In the genomic region with DNA sequence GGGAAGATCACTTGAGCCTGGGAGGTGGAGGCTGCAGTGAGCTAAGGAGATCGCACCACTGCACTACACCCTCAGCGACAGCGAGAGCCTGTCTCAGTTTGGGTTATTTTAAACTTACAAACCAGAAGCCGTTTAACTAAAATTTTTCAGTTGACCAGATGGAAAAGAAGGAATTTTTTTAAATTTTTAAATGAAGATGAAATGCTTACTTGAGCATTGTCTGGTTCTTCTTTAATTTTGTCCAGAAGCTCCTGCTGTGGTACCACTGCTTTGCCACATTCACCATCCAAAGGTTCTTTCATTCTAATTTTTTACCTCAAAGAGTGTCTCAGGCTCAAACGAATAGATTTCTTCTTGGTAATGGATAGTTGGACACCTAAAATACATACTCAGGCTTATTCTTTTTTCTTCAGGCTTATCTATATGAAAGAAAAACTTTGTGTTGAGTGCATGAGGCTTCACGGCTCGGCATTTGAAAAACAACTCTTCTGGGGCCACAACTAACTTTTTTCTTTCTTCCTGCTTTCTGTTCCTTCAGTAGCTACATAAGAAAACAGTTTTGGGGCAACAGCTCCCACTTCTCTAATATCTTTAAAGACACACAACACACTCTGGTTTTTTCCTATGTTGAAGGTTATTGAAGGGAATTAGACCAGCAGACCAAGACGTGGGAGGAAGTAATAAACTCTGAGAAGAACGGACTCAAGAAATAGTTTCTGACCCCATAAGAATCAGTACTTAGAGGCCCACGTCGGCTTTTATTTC, we compare ENCODE assay signal across 7 cellular contexts. TPM values are rescaled to one million over a fixed set of nuclear protein-coding genes. Genes with fewer than 3 reads are reported as not detected.
DNase-seq lines count a peak whose midpoint lies in the region; TF ChIP-seq lines count a peak whose summit lies in the region.

No MANE protein-coding gene starts in this region.

- H3K4me3 ChIP-seq in H7 (ENCODE audit: insufficient read depth, low read depth, low read length) (peak overlapping the region; percentile 87), SK-N-MC (peak overlapping the region; percentile 81), fibroblast of mammary gland (ENCODE audit: control insufficient read depth, low read depth, low read length) (peak overlapping the region; percentile 99)

- no peak overlapping the region for H3K27ac ChIP-seq in SK-N-MC

- DNase-seq in H7, result no peak
- DNase-seq in SK-N-MC (ENCODE audit: low read depth, low spot score), result no peak
- DNase-seq in fibroblast of mammary gland (ENCODE audit: low read depth), result no peak
- DNase-seq in pons (ENCODE audit: low spot score), result peak; percentile 50
- no peak for DNase-seq in AG08395 (ENCODE audit: low spot score)
- no peak for DNase-seq in NCI-H526 treated with DMSO at 0.1 percent for 48 hours (lab: John Stamatoyannopoulos, UW)
- no peak for DNase-seq in NCI-H2196 (lab: John Stamatoyannopoulos, UW; ENCODE audit: unreplicated experiment)

- no peaks in the 10 kb centered on the region; the same call in 1 of the 2 replicates for H3K27me3 ChIP-seq in H7 (ENCODE audit: control insufficient read depth, insufficient read depth, low read length)

- H3K9ac ChIP-seq in SK-N-MC (ENCODE audit: insufficient read length), result peak overlapping the region; percentile 85

- no peaks in the 10 kb centered on the region for H3K36me3 ChIP-seq in H7 (replicated peaks; ENCODE audit: control insufficient read depth, insufficient read depth, low read length)
- H3K36me3 ChIP-seq in SK-N-MC (ENCODE audit: insufficient read depth, low read length), result no peaks in the 10 kb centered on the region

- TF ChIP-seq CTCF in fibroblast of mammary gland (conservative IDR thresholded peaks at IDR 0.05; ENCODE audit: control insufficient read depth, insufficient read depth, low read depth, low read length), result no peak

- H3K9me3 ChIP-seq in SK-N-MC (ENCODE audit: low read depth, low read length), result peaks cover 5% of the 10 kb centered on the region; the same call in 1 of the 2 replicates

RNA-seq across cellular contexts. Expression of gene ZMYM6, which starts 1.2 kb away (rescaled TPM):
- 11.7 and 19.0 TPM in 2 replicates for total RNA-seq in H7 (2014; rRNA removed; shearing (Covaris generic))

RNA-seq across cellular contexts. Expression of gene TMEM35B, which starts 45.4 kb away (rescaled TPM):
- total RNA-seq in H7 (2014; rRNA removed; shearing (Covaris generic)), result 35.6 and 43.0 TPM in 2 replicates

RNA-seq across cellular contexts. Expression of gene ZMYM1, which starts 48.7 kb away (rescaled TPM):
- 51.1 and 60.2 TPM in 2 replicates for total RNA-seq in H7 (2014; rRNA removed; shearing (Covaris generic))
